In genomic region chr3:138800248-138800647, GRCh38 we compare ENCODE assay signal across 13 cellular contexts. TPM values are rescaled to one million over a fixed set of nuclear protein-coding genes. Genes with fewer than 3 reads are reported as not detected.
DNase-seq lines count a peak whose midpoint lies in the region; ATAC-seq and TF ChIP-seq lines count a peak whose summit lies in the region.
"Had no signal": no experiment of that assay in that cellular context is flagged by ENCODE, and none has a peak within 500 bp of the region (broad histone marks: within the 10 kb centered on the region; RNA-seq: fewer than 3 reads in every experiment).

No MANE protein-coding gene starts in this region.

- TF ChIP-seq EP300 in esophagus muscularis mucosa (IDR thresholded peaks at IDR 0.05) = no peak

- 93% methylated on average over 2 of the region's 2 CpGs for WGBS in esophagus muscularis mucosa

- TF ChIP-seq POLR2A in esophagus muscularis mucosa (IDR thresholded peaks at IDR 0.05; ENCODE audit: low read depth) = no peak

- TF ChIP-seq CTCF in left ventricle myocardium inferior (IDR thresholded peaks at IDR 0.05; ENCODE audit: borderline replicate concordance) = no peak
- no peak for TF ChIP-seq CTCF in esophagus muscularis mucosa (IDR thresholded peaks at IDR 0.05)

- H3K4me1 ChIP-seq in left ventricle myocardium inferior (peaks cover 38% of the 10 kb centered on the region), esophagus muscularis mucosa (peaks cover 11 to 39% (median 33%) of the 10 kb centered on the region in 4 donors)

- H3K4me3 ChIP-seq in left ventricle myocardium inferior (no peak overlapping the region), esophagus muscularis mucosa (no peak overlapping the region)

- H3K4me1 Mint-ChIP-seq in memory B cell = peaks cover 19% of the 10 kb centered on the region

- H3K27ac ChIP-seq in left ventricle myocardium inferior (replicated peaks) = peak overlapping the region; percentile 77
- H3K27ac ChIP-seq in esophagus muscularis mucosa (replicated peaks in 1 of 4) = peak overlapping the region; percentile 62 to 74 (median 70)

- no peaks in the 10 kb centered on the region for H3K36me3 ChIP-seq in left ventricle myocardium inferior
- H3K36me3 ChIP-seq in esophagus muscularis mucosa = peaks cover 0 to 2% (median 0%) of the 10 kb centered on the region in 4 donors

- H3K27me3 ChIP-seq in left ventricle myocardium inferior (ENCODE audit: low read depth) (no peaks in the 10 kb centered on the region), esophagus muscularis mucosa (no peaks in the 10 kb centered on the region)

- ATAC-seq in memory B cell (ENCODE audit: low read depth) (no peak), left lobe of liver (no peak), HG03095 (IDR thresholded peaks at IDR 0.05; ENCODE audit: unreplicated experiment) (no peak)

- peaks cover 10% of the 10 kb centered on the region for H3K36me3 Mint-ChIP-seq in memory B cell

- H3K9me3 Mint-ChIP-seq in memory B cell = peaks cover 3% of the 10 kb centered on the region
- H3K9me3 Mint-ChIP-seq: CD4-positive, alpha-beta memory T cell; H9 had no signal

- H3K4me3 Mint-ChIP-seq in memory B cell = no peak overlapping the region
- H3K4me3 Mint-ChIP-seq: B cell, H9 had no signal

- H3K27me3 Mint-ChIP-seq in memory B cell = no peaks in the 10 kb centered on the region
- H3K27me3 Mint-ChIP-seq: B cell; CD4-positive, alpha-beta memory T cell had no signal

- DNase-seq in left ventricle myocardium inferior = no peak
- no peak for DNase-seq in cardiac septum (ENCODE audit: low spot score)
- no peak for DNase-seq in esophagus muscularis mucosa (ENCODE audit: extremely low spot score)
- no peak for DNase-seq in memory B cell (ENCODE audit: low spot score in 2 of 2)
- DNase-seq in left lobe of liver (ENCODE audit: low spot score) = no peak
- DNase-seq in cerebellar cortex (ENCODE audit: low spot score) = no peak
- DNase-seq: C1 segment of cervical spinal cord; CD4-positive, alpha-beta memory T cell; DMS79; GOT3; H9 had no signal

- peak overlapping the region; percentile 21 for H3K27ac Mint-ChIP-seq in memory B cell
- H3K27ac Mint-ChIP-seq: B cell, H9 had no signal

- intact Hi-C loops in left ventricle myocardium inferior (cut with micrococcal nuclease) = no loop called here
- intact Hi-C loops in cardiac septum (cut with DNase I) = no loop called here
- intact Hi-C loops in esophagus muscularis mucosa (cut with DNase I) = no loop called here

- H3K9me3 ChIP-seq in left ventricle myocardium inferior (replicated peaks) = no peaks in the 10 kb centered on the region
- no peaks in the 10 kb centered on the region for H3K9me3 ChIP-seq in esophagus muscularis mucosa

RNA-seq across cellular contexts. Expression of gene PIK3CB, which starts 34.5 kb away (rescaled TPM):
- total RNA-seq in left ventricle myocardium inferior (31.5 TPM), cardiac septum (26.1 TPM), esophagus muscularis mucosa (10 to 100 TPM; 32.1 to 42.7 (median 36.6) TPM), left lobe of liver (14.4 TPM)
